In genomic region chr7:1412322-1413261, GRCh38 we compare ENCODE assay signal across 8 cellular contexts. TPM values are rescaled to one million over a fixed set of nuclear protein-coding genes. Genes with fewer than 3 reads are reported as not detected.
DNase-seq lines count a peak whose midpoint lies in the region; ATAC-seq lines count a peak whose summit lies in the region.

No MANE protein-coding gene starts in this region.

- intact Hi-C loops in left colon (cut with DNase I, micrococcal nuclease) = loop anchor here in 1 of 2 donors (10.0 kb wide), 1 partner anchor 188 kb away; no protein-coding TSS in a partner anchor

- ATAC-seq in HG03280 (IDR thresholded peaks at IDR 0.05; ENCODE audit: unreplicated experiment) = peak; percentile 81
- ATAC-seq in left colon = peak; percentile 99
- no peak for ATAC-seq in GM18520 (IDR thresholded peaks at IDR 0.05; ENCODE audit: unreplicated experiment)

- DNase-seq in GM03348 (ENCODE audit: low spot score) (peak; percentile 99), NCI-H524 (lab: John Stamatoyannopoulos, UW) (peak; percentile 43 to 86), cerebellar cortex (ENCODE audit: low spot score) (peak; percentile 88), left colon (peak; percentile 72 to 94)
- DNase-seq in activated CD4-positive, alpha-beta T cell treated with anti-CD3 and anti-CD28 coated beads for 4 hours = peak; percentile 84 to 88
- DNase-seq in stimulated activated CD4-positive, alpha-beta T cell treated with anti-CD3 and anti-CD28 coated beads, Interleukin-2, amount 100 ng/mL, for 4 hours (ENCODE audit: low read depth) = peak; percentile 80

RNA-seq across cellular contexts. Expression of gene MICALL2, which starts 46.7 kb away (rescaled TPM):
- 10 to 100 TPM; 68.6 to 83.2 TPM for total RNA-seq in left colon
